9 cellular contexts compared by ENCODE assay signal in genomic region chr17:58391302-58391984, GRCh38. TPM values are rescaled to one million over a fixed set of nuclear protein-coding genes. Genes with fewer than 3 reads are reported as not detected.
DNase-seq lines count a peak whose midpoint lies in the region; ATAC-seq, FAIRE-seq and TF ChIP-seq lines count a peak whose summit lies in the region.
"Had no signal": no experiment of that assay in that cellular context is flagged by ENCODE, and none has a peak within 500 bp of the region (broad histone marks: within the 10 kb centered on the region; RNA-seq: fewer than 3 reads in every experiment).

No MANE protein-coding gene starts in this region.

- BruUV-seq in endothelial cell of umbilical vein (replicated peaks; lab: Mats Ljungman, UMichigan): no TSS peak

- peak; percentile 84 for TF ChIP-seq EP300 in Ishikawa (IDR thresholded peaks at IDR 0.05; ENCODE audit: borderline replicate concordance)

- DNase-seq in NCI-H748 (lab: John Stamatoyannopoulos, UW; ENCODE audit: unreplicated experiment): peak; percentile 95
- peak; percentile 82 for DNase-seq in endothelial cell of umbilical vein (ENCODE audit: low read depth, low spot score)
- DNase-seq in small intestine: peak; percentile 98
- DNase-seq in NOMO-1 treated with dmso at 0.1 percent for 144 hours (lab: John Stamatoyannopoulos, UW; ENCODE audit: unreplicated experiment): no peak
- no peak for DNase-seq in activated gamma-delta T cell treated with Interleukin-2 at 50 U/mL for 16 hours
- DNase-seq in NK-92 treated with Interleukin-12 subunit alpha and Interleukin-12 subunit beta, amount 100 ng/mL, for 24 hours (lab: John Stamatoyannopoulos, UW): no peak

- no peaks in the 10 kb centered on the region for H3K9me1 ChIP-seq in endothelial cell of umbilical vein (replicated peaks; ENCODE audit: control insufficient read depth, extremely low read depth, insufficient read depth, low read length)

- no peak overlapping the region for H3K9ac ChIP-seq in endothelial cell of umbilical vein (replicated peaks; ENCODE audit: extremely low read depth, insufficient read depth, low read length)
- H3K9ac ChIP-seq: KMS-11 had no signal

- H3K4me2 ChIP-seq in endothelial cell of umbilical vein (ENCODE audit: insufficient read depth, low read length): no peak overlapping the region
- H3K4me2 ChIP-seq: KMS-11 had no signal

- H3K27me3 ChIP-seq in endothelial cell of umbilical vein (ENCODE audit: control insufficient read depth in 2 of 2, insufficient read depth in 2 of 2, low read length in 2 of 2) (peaks cover 10 to 39% of the 10 kb centered on the region in 2 experiments), small intestine (ENCODE audit: control insufficient read depth in 2 of 2, insufficient read depth in 2 of 2, low read length in 2 of 2) (no peaks in the 10 kb centered on the region)

- H3K27ac ChIP-seq in endothelial cell of umbilical vein (ENCODE audit: insufficient read depth, low read depth, low read length) (no peak overlapping the region), small intestine (ENCODE audit: low read depth in 1 of 2, low read length in 1 of 2) (peak overlapping the region; percentile 11 to 63)
- H3K27ac ChIP-seq: KMS-11 had no signal

- peak; percentile 7; the same call in 1 of the 2 replicates for TF ChIP-seq RAD21 in Ishikawa (IDR thresholded peaks at IDR 0.05; ENCODE audit: low read depth)

- FAIRE-seq in endothelial cell of umbilical vein (lab: Jason Lieb, UNC) (peak; percentile 86), small intestine (lab: Jason Lieb, UNC) (no peak)

- no peak for TF ChIP-seq CTCF in endothelial cell of umbilical vein (IDR thresholded peaks at IDR 0.05; ENCODE audit: extremely low read depth in 1 of 2, insufficient read depth in 1 of 2, low read depth in 1 of 2, low read length in 2 of 2)

- no peaks in the 10 kb centered on the region for H3K36me3 ChIP-seq in endothelial cell of umbilical vein (ENCODE audit: control insufficient read depth in 2 of 2, extremely low read depth in 1 of 2, insufficient read depth in 2 of 2, low read length in 2 of 2)
- no peaks in the 10 kb centered on the region for H3K36me3 ChIP-seq in small intestine (ENCODE audit: control insufficient read depth in 2 of 2, insufficient read depth in 2 of 2, low read length in 2 of 2)

- no peak overlapping the region for H2AFZ ChIP-seq in endothelial cell of umbilical vein (ENCODE audit: low read depth, low read length)

- CTCF ChIA-PET in endothelial cell of umbilical vein (lab: Charles Lee): interaction anchor here (0.8 kb wide), 1 partner anchor 26 kb away, joined by 3 read pairs; the partner anchor contains the start of gene RNF43

- H4K20me1 ChIP-seq in endothelial cell of umbilical vein (replicated peaks; ENCODE audit: control insufficient read depth, extremely low read depth, insufficient read depth, low read length): no peaks in the 10 kb centered on the region

- intact Hi-C loops in endothelial cell of umbilical vein (cut with micrococcal nuclease): loop anchor here (5.0 kb wide), 1 partner anchor 39 kb away; the partner anchor contains the start of gene SUPT4H1

- dilution Hi-C loops in endothelial cell of umbilical vein (cut with MboI; ENCODE audit: extremely low pct_ligation_motif_present, low sequenced_read_pairs): no loop called here

- TF ChIP-seq POLR2A in endothelial cell of umbilical vein (IDR thresholded peaks at IDR 0.05; ENCODE audit: low read depth, low read length): no peak

- 14 to 38% (median 36%) methylated on average over 10 of the region's 10 CpGs for WGBS in small intestine, 3 donors

- ATAC-seq in GM18873 (IDR thresholded peaks at IDR 0.05; ENCODE audit: low FRiP score, unreplicated experiment): no peak

- POLR2A ChIA-PET in endothelial cell of umbilical vein (lab: Charles Lee): no interaction called here

- H3K9me3 ChIP-seq in endothelial cell of umbilical vein (replicated peaks; ENCODE audit: control insufficient read depth, insufficient read depth, low read length): no peaks in the 10 kb centered on the region
- no peaks in the 10 kb centered on the region for H3K9me3 ChIP-seq in small intestine (ENCODE audit: control insufficient read depth, low read depth)

- H3K4me3 ChIP-seq in endothelial cell of umbilical vein (replicated peaks in 1 of 3; ENCODE audit: insufficient read depth in 1 of 3, low read depth in 1 of 3, low read length in 3 of 3) (no peak overlapping the region), small intestine (ENCODE audit: low read depth in 1 of 2, low read length in 2 of 2) (no peak overlapping the region)

- H3K4me1 ChIP-seq in endothelial cell of umbilical vein (ENCODE audit: control insufficient read depth, extremely low read depth, insufficient read depth, low read length) (peaks cover 7% of the 10 kb centered on the region), small intestine (ENCODE audit: control insufficient read depth in 2 of 2, insufficient read depth in 1 of 2, low read depth in 1 of 2, low read length in 1 of 2) (peaks cover 0 to 15% of the 10 kb centered on the region in 2 donors)

- no peaks in the 10 kb centered on the region for H3K79me2 ChIP-seq in endothelial cell of umbilical vein (ENCODE audit: control insufficient read depth, insufficient read depth, low read length)

TF ChIP-seq in Ishikawa, 13 proteins besides CTCF, POLR2A, EP300 and RAD21 (continues in another document):
- TF ChIP-seq TCF12 (IDR thresholded peaks at IDR 0.05; ENCODE audit: low read depth): peak; percentile 89
- TF ChIP-seq CREB1 (IDR thresholded peaks at IDR 0.05; ENCODE audit: low read depth): no peak
- TF ChIP-seq USF1 (IDR thresholded peaks at IDR 0.05): no peak
- TF ChIP-seq EGR1 (IDR thresholded peaks at IDR 0.05): no peak
- 0 out of 2 replicates have a peak, but pooled peaks have one; percentile 24 for TF ChIP-seq YY1 (IDR thresholded peaks at IDR 0.05; ENCODE audit: low read depth)

TF ChIP-seq in endothelial cell of umbilical vein, 7 proteins besides CTCF, POLR2A, EP300 and RAD21:
- peak; percentile 77 for TF ChIP-seq GATA2 (IDR thresholded peaks at IDR 0.05; ENCODE audit: insufficient read depth, insufficient read length, low read depth, low read length)
- no peak for TF ChIP-seq POLR2AphosphoS5 (IDR thresholded peaks at IDR 0.05; ENCODE audit: insufficient read depth, low read depth, low read length)
- no peak for TF ChIP-seq MAX (IDR thresholded peaks at IDR 0.05; ENCODE audit: insufficient read depth, insufficient read length)

RNA-seq across cellular contexts. Expression of gene RNF43, which starts 25.9 kb away (rescaled TPM):
- total RNA-seq in endothelial cell of umbilical vein: not detected in 2 replicates
- polyA plus RNA-seq in endothelial cell of umbilical vein: 0.03 TPM in 1 of 2 replicates, not detected in the other
- not detected in 2 replicates for polyA plus RNA-seq in endothelial cell of umbilical vein (2011; cell fraction: cytosol; rRNA removed)
- polyA plus RNA-seq in endothelial cell of umbilical vein (2011; cell fraction: nucleus; rRNA removed): 0.03 TPM in 1 of 2 replicates, not detected in the other
- not detected in 2 replicates for polyA plus RNA-seq in endothelial cell of umbilical vein (2012)
- 0.06 TPM in 1 of 2 replicates, not detected in the other for polyA minus RNA-seq in endothelial cell of umbilical vein
- polyA minus RNA-seq in endothelial cell of umbilical vein (2011; cell fraction: cytosol; rRNA and poly(A)+ RNA removed): not detected
- polyA minus RNA-seq in endothelial cell of umbilical vein (2011; cell fraction: nucleus; rRNA and poly(A)+ RNA removed): 0.05 TPM in 1 of 2 replicates, not detected in the other
- 10 to 100 TPM in 1 of 3 donors, 1 to 10 TPM in 2; 3.5 to 25.8 (median 5.6) TPM for polyA plus RNA-seq in small intestine

RNA-seq across cellular contexts. Expression of gene SUPT4H1, which starts 39.4 kb away (rescaled TPM):
- 70.9 and 77.5 TPM in 2 replicates for total RNA-seq in endothelial cell of umbilical vein
- 112 and 154 TPM in 2 replicates for polyA plus RNA-seq in endothelial cell of umbilical vein
- 103 and 166 TPM in 2 replicates for polyA plus RNA-seq in endothelial cell of umbilical vein (2011; cell fraction: cytosol; rRNA removed)
- polyA plus RNA-seq in endothelial cell of umbilical vein (2011; cell fraction: nucleus; rRNA removed): 58.2 and 63.9 TPM in 2 replicates
- 136 and 149 TPM in 2 replicates for polyA plus RNA-seq in endothelial cell of umbilical vein (2012)
- polyA minus RNA-seq in endothelial cell of umbilical vein: 101 and 131 TPM in 2 replicates
- polyA minus RNA-seq in endothelial cell of umbilical vein (2011; cell fraction: cytosol; rRNA and poly(A)+ RNA removed): 42.7 TPM
- polyA minus RNA-seq in endothelial cell of umbilical vein (2011; cell fraction: nucleus; rRNA and poly(A)+ RNA removed): 17.9 and 22.6 TPM in 2 replicates
- 10 to 100 TPM; 70.3 to 79.8 (median 79.6) TPM for polyA plus RNA-seq in small intestine

Comparison
In these comparisons a context has a peak if more than half of its experiments do, and no peak if none do; other contexts are left out.
1. DNase-seq: peak in NCI-H748 (single experiment), endothelial cell of umbilical vein (single experiment) and small intestine (single experiment); none in NOMO-1 treated with dmso at 0.1 percent for 144 hours (single experiment), activated gamma-delta T cell treated with Interleukin-2 at 50 U/mL for 16 hours (single experiment) and NK-92 treated with Interleukin-12 subunit alpha and Interleukin-12 subunit beta, amount 100 ng/mL, for 24 hours (single experiment).